In genomic region chr21:38350681-38351080, GRCh38 we compare ENCODE assay signal across 22 cellular contexts.
DNase-seq lines count a peak whose midpoint lies in the region; TF ChIP-seq lines count a peak whose summit lies in the region.
"Had no signal": no experiment of that assay in that cellular context is flagged by ENCODE, and none has a peak within 500 bp of the region (broad histone marks: within the 10 kb centered on the region; RNA-seq: fewer than 3 reads in every experiment).

No MANE protein-coding gene starts in this region.

- H3K4me3 ChIP-seq in adipocyte (ENCODE audit: low read length) = no peak overlapping the region
- no peak overlapping the region for H3K4me3 ChIP-seq in mesenchymal stem cell (ENCODE audit: insufficient read depth in 1 of 2, low read depth in 1 of 2, low read length in 2 of 2)
- H3K4me3 ChIP-seq in thyroid gland (replicated peaks in 1 of 3) = no peak overlapping the region
- H3K4me3 ChIP-seq: BLaER1, mucosa of descending colon, PC-9 had no signal

- no peak overlapping the region for H4K8ac ChIP-seq in mesenchymal stem cell (ENCODE audit: low read length)

- peak overlapping the region; percentile 82 for H2AK5ac ChIP-seq in mesenchymal stem cell (ENCODE audit: low read length, severe bottlenecking)

- H3K4me2 ChIP-seq in mesenchymal stem cell (ENCODE audit: low read length, poor library complexity, severe bottlenecking) = no peak overlapping the region
- H3K4me2 ChIP-seq: BLaER1, PC-9 had no signal

- peaks cover 3% of the 10 kb centered on the region for H3K27me3 Mint-ChIP-seq in HFFc6 (ENCODE audit: insufficient read depth)

- H3K18ac ChIP-seq in mesenchymal stem cell (ENCODE audit: low read depth in 1 of 2, low read length in 2 of 2) = peak overlapping the region in 1 of 2 experiments; percentile 14

- DNase-seq in HFFc6 = no peak
- no peak for DNase-seq in adipocyte (ENCODE audit: low read depth)
- peak; percentile 12 for DNase-seq in mesenchymal stem cell
- DNase-seq in thyroid gland = peak; percentile 35 to 38
- DNase-seq in NCI-H1417 treated with DMSO at 0.1 percent for 48 hours (lab: John Stamatoyannopoulos, UW) = no peak
- no peak for DNase-seq in head of caudate nucleus
- DNase-seq in DMS114 treated with DMSO at 0.1 percent for 48 hours (lab: John Stamatoyannopoulos, UW; ENCODE audit: unreplicated experiment) = no peak
- DNase-seq: activated CD4-positive, alpha-beta T cell treated with anti-CD3 and anti-CD28 coated beads, Interleukin-2, amount 50 U/mL, for 48 hours; activated T-cell treated with anti-CD3 and anti-CD28 coated beads, Interleukin-2, amount 50 U/mL, for 48 hours; caudate nucleus; effector memory CD4-positive, alpha-beta T cell; hippocampal formation; mucosa of descending colon; NCI-H1417; NCI-H2171 treated with DMSO at 0.1 percent for 48 hours; NCI-H748 treated with DMSO at 0.1 percent for 48 hours; PC-9; posterior cingulate gyrus; small intestine; stimulated activated CD4-positive, alpha-beta T cell treated with anti-CD3 and anti-CD28 coated beads, Interleukin-4, amount 100 ng/mL, for 4 hours; stimulated activated CD8-positive, alpha-beta memory T cell treated with anti-CD3 and anti-CD28 coated beads, Interleukin-4, amount 100 ng/mL, for 48 hours had no signal

- peak overlapping the region; percentile 91; the same call in 1 of the 2 replicates for H3K27ac Mint-ChIP-seq in HFFc6

- H3K79me1 ChIP-seq in mesenchymal stem cell (replicated peaks; ENCODE audit: low read length, poor library complexity, severe bottlenecking) = peaks cover 5% of the 10 kb centered on the region

- H3K36me3 ChIP-seq in adipocyte (ENCODE audit: control insufficient read depth, insufficient read depth, low read length, severe bottlenecking) (no peaks in the 10 kb centered on the region), mesenchymal stem cell (ENCODE audit: control insufficient read depth in 1 of 2, insufficient read depth in 2 of 2, low read depth in 1 of 2, low read length in 2 of 2) (peaks cover 0 to 3% of the 10 kb centered on the region in 2 experiments), thyroid gland (no peaks in the 10 kb centered on the region)
- H3K36me3 ChIP-seq: BLaER1 had no signal

- H3K23ac ChIP-seq in mesenchymal stem cell (ENCODE audit: low read length in 2 of 2) = no peak overlapping the region

- WGBS in mesenchymal stem cell = 100% methylated on average over 3 of the region's 3 CpGs
- WGBS in thyroid gland, 2 donors = 72 to 87% methylated on average over 3 of the region's 3 CpGs

- H3K9ac ChIP-seq in adipocyte (ENCODE audit: low read length) (peak overlapping the region; percentile 83), mesenchymal stem cell (ENCODE audit: low read length) (peak overlapping the region; percentile 91)
- H3K9ac ChIP-seq: BLaER1 had no signal

- peaks cover 23% of the 10 kb centered on the region for H3K4me1 ChIP-seq in adipocyte (ENCODE audit: control insufficient read depth, insufficient read depth, low read length)
- H3K4me1 ChIP-seq in mesenchymal stem cell (ENCODE audit: control insufficient read depth, insufficient read depth, low read depth, low read length) = peaks cover 31% of the 10 kb centered on the region
- H3K4me1 ChIP-seq in thyroid gland = peaks cover 23 to 46% of the 10 kb centered on the region in 2 donors

- H4K91ac ChIP-seq in mesenchymal stem cell (ENCODE audit: low read length) = peak overlapping the region; percentile 1

- H3K14ac ChIP-seq in mesenchymal stem cell (ENCODE audit: low read length in 2 of 2) = no peak overlapping the region

- H3K9me3 ChIP-seq in adipocyte (ENCODE audit: control insufficient read depth, low read length) (no peaks in the 10 kb centered on the region), mesenchymal stem cell (ENCODE audit: control insufficient read depth, low read length) (no peaks in the 10 kb centered on the region), thyroid gland (no peaks in the 10 kb centered on the region)
- H3K9me3 ChIP-seq: BLaER1, mucosa of descending colon had no signal

- no peak overlapping the region for H3K4me3 Mint-ChIP-seq in HFFc6

- H3K27me3 ChIP-seq in adipocyte (replicated peaks; ENCODE audit: control insufficient read depth, insufficient read depth, low read length) = no peaks in the 10 kb centered on the region
- no peaks in the 10 kb centered on the region for H3K27me3 ChIP-seq in mesenchymal stem cell (ENCODE audit: control insufficient read depth in 1 of 2, insufficient read depth in 1 of 2, low read length in 2 of 2)
- no peaks in the 10 kb centered on the region for H3K27me3 ChIP-seq in thyroid gland
- H3K27me3 ChIP-seq: BLaER1 had no signal

- no peak overlapping the region for H2BK120ac ChIP-seq in mesenchymal stem cell (ENCODE audit: low read depth, low read length)

- no peak overlapping the region for H2AFZ ChIP-seq in mesenchymal stem cell (ENCODE audit: low read depth, low read length)
- H2AFZ ChIP-seq: PC-9 had no signal

- no peak for TF ChIP-seq POLR2A in thyroid gland (IDR thresholded peaks at IDR 0.05)

- H3K27ac ChIP-seq in mesenchymal stem cell (ENCODE audit: low read length, poor library complexity, severe bottlenecking) (peak overlapping the region; percentile 83), thyroid gland (peak overlapping the region; percentile 93 to 97 (median 94))
- H3K27ac ChIP-seq: BLaER1, PC-9 had no signal

- H2BK15ac ChIP-seq in mesenchymal stem cell (ENCODE audit: low read depth, poor library complexity, severe bottlenecking) = no peak overlapping the region

- H2BK12ac ChIP-seq in mesenchymal stem cell (ENCODE audit: low read length in 2 of 2) = peak overlapping the region; percentile 1 to 28

- H3K4ac ChIP-seq in mesenchymal stem cell (ENCODE audit: low read depth in 1 of 2, low read length in 2 of 2) = no peak overlapping the region

- H3K9me3 Mint-ChIP-seq in HFFc6 = no peaks in the 10 kb centered on the region

- intact Hi-C loops in thyroid gland (cut with DNase I) = loop anchor here (10.0 kb wide), 1 partner anchor 636 kb away; no protein-coding TSS in a partner anchor
- intact Hi-C loops in head of caudate nucleus (cut with DNase I) = loop anchor here (10.0 kb wide), 1 partner anchor 636 kb away; no protein-coding TSS in a partner anchor

- peak overlapping the region; percentile 69 for H2BK5ac ChIP-seq in mesenchymal stem cell (ENCODE audit: low read depth, low read length, poor library complexity, severe bottlenecking)

- peaks cover 11% of the 10 kb centered on the region; the same call in 1 of the 2 replicates for H3K36me3 Mint-ChIP-seq in HFFc6 (ENCODE audit: low read depth)

- peaks cover 35% of the 10 kb centered on the region for H3K4me1 Mint-ChIP-seq in HFFc6 (ENCODE audit: low read depth)

- TF ChIP-seq CTCF in HFFc6 (IDR thresholded peaks at IDR 0.05) (no peak), thyroid gland (IDR thresholded peaks at IDR 0.05) (no peak)

Comparison
In these comparisons a context has a peak if more than half of its experiments do, and no peak if none do; other contexts are left out.
1. DNase-seq: peak in mesenchymal stem cell (single experiment) and thyroid gland (2 of 2); none in HFFc6 (single experiment), adipocyte (single experiment), NCI-H1417 treated with DMSO at 0.1 percent for 48 hours (single experiment), head of caudate nucleus (0 of 42) and DMS114 treated with DMSO at 0.1 percent for 48 hours (single experiment).